In the genomic region with DNA sequence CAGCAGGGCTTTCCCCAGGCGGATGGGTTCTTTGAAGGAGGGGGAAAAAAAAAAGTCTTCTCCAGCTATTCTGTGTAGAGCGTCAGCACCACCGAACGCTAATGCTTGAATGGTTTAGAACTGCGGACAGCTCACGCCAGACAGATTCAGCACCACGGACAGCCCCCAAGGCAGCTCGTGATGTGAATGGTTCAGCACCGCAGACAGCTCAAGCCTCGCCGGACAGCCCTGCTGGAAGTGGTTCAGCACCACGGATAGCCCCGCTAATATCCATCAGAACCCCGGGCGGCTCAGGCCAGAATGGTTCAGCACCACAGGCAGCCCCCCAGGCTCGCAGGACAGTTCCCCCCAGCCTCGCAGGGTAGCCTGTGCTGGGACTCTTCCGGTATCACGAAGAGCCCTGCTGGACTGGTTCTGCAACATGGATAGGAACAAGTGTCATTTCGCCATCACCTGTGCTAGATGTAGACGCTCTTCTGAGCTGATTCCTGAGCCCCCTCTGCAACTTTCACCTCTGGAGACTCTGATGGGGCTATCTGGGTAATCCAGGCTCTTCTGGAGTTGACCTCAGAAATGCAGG, we compare ENCODE assay signal across 1 cellular context.
TF ChIP-seq lines count a peak whose summit lies in the region.

No MANE protein-coding gene starts in this region.

TF ChIP-seq in GM23338, 12 proteins besides CTCF, POLR2A, EP300 and RAD21 (continued from another document):
- peak; percentile 97 for TF ChIP-seq REST (IDR thresholded peaks at IDR 0.05; ENCODE audit: unreplicated experiment)
- TF ChIP-seq NANOG (IDR thresholded peaks at IDR 0.05; ENCODE audit: borderline replicate concordance) = no peak
